ENCODE assay signal across 13 cellular contexts in genomic region chr20:40470313-40471260, GRCh38.
A peak's percentile ranks its signal among the peaks of the same experiment; 100 is the strongest.
DNase-seq lines count a peak whose midpoint lies in the region; ATAC-seq and TF ChIP-seq lines count a peak whose summit lies in the region.
"Had no signal": no experiment of that assay in that cellular context is flagged by ENCODE, and none has a peak within 500 bp of the region (broad histone marks: within the 10 kb centered on the region; RNA-seq: fewer than 3 reads in every experiment).

No MANE protein-coding gene starts in this region.

- no peaks in the 10 kb centered on the region for H4K20me1 ChIP-seq in SK-N-SH (ENCODE audit: insufficient read depth)

- H3K4me1 ChIP-seq in SK-N-SH (ENCODE audit: control insufficient read depth in 1 of 2, insufficient read depth in 2 of 2, low read depth in 1 of 2, low read length in 1 of 2) (no peaks in the 10 kb centered on the region), gastroesophageal sphincter (peaks cover 0 to 12% (median 0%) of the 10 kb centered on the region in 3 donors), upper lobe of right lung (no peaks in the 10 kb centered on the region)

- intact Hi-C loops in upper lobe of right lung (cut with DNase I) (no loop called here), posterior vena cava (cut with DNase I) (no loop called here)

- H3K27ac ChIP-seq in SK-N-SH (ENCODE audit: low read depth in 2 of 2, low read length in 1 of 2), result no peak overlapping the region
- peak overlapping the region in 3 of 4 donors; percentile 11 to 45 (median 41) for H3K27ac ChIP-seq in gastroesophageal sphincter
- H3K27ac ChIP-seq in upper lobe of right lung, result no peak overlapping the region
- H3K27ac ChIP-seq: HL-60 had no signal

- ATAC-seq in SK-N-SH treated with all-trans-retinoic acid at 6 μM for 48 hours, result no peak
- ATAC-seq in gastroesophageal sphincter, result peak; percentile 55
- peak; percentile 46 for ATAC-seq in upper lobe of right lung

- no peak for TF ChIP-seq EP300 in SK-N-SH (IDR thresholded peaks at IDR 0.05; ENCODE audit: borderline replicate concordance in 1 of 2, low read depth in 1 of 2, low read length in 1 of 2)
- no peak for TF ChIP-seq EP300 in gastroesophageal sphincter (IDR thresholded peaks at IDR 0.05)

- no peaks in the 10 kb centered on the region for H3K79me2 ChIP-seq in SK-N-SH (ENCODE audit: insufficient read depth)

- no peaks in the 10 kb centered on the region for H3F3A ChIP-seq in SK-N-SH (replicated peaks; ENCODE audit: insufficient read depth)

- TF ChIP-seq CTCF in SK-N-SH (IDR thresholded peaks at IDR 0.05), result no peak
- no peak for TF ChIP-seq CTCF in gastroesophageal sphincter (IDR thresholded peaks at IDR 0.05)
- TF ChIP-seq CTCF in upper lobe of right lung (IDR thresholded peaks at IDR 0.05), result no peak

- H3K27me3 ChIP-seq in SK-N-SH (ENCODE audit: insufficient read depth) (no peaks in the 10 kb centered on the region), gastroesophageal sphincter (no peaks in the 10 kb centered on the region), upper lobe of right lung (no peaks in the 10 kb centered on the region)

- CTCF ChIA-PET in SK-N-SH (lab: Yijun Ruan, JAX), result interaction anchor here (0.6 to 1.1 kb wide), 9 partner anchors 14 to 1358 kb away, joined by 3 to 4 read pairs (median 3); no protein-coding TSS in a partner anchor

- POLR2A ChIA-PET in SK-N-SH (lab: Yijun Ruan, JAX), result no interaction called here

- no peak overlapping the region for H2AFZ ChIP-seq in SK-N-SH (ENCODE audit: low read depth)

- 74% methylated on average over 11 of the region's 16 CpGs for WGBS in SK-N-SH (ENCODE audit: low lambda C conversion rate)
- 71 to 100% methylated on average over 1 to 4 of the region's 16 CpGs for WGBS in gastroesophageal sphincter (ENCODE audit: low coverage in 1 of 2), 2 donors

- peak; percentile 19 for DNase-seq in SK-N-SH
- peak; percentile 17 for DNase-seq in myocyte (ENCODE audit: low read depth)
- DNase-seq in upper lobe of right lung, result no peak
- DNase-seq in posterior vena cava (ENCODE audit: low spot score), result no peak
- no peak for DNase-seq in kidney tubule cell (ENCODE audit: low spot score)
- DNase-seq in activated CD4-positive, alpha-beta T cell treated with anti-CD3 and anti-CD28 coated beads for 4 hours, result no peak
- DNase-seq: activated CD4-positive, alpha-beta memory T cell treated with anti-CD3 and anti-CD28 coated beads for 36 hours; activated effector memory CD4-positive, alpha-beta T cell treated with Interleukin-2 at 50 U/mL for 16 hours; DMS 273 treated with DMSO at 0.1 percent for 48 hours; kidney glomerular epithelial cell had no signal

- no peak overlapping the region for H3K4me3 ChIP-seq in SK-N-SH (ENCODE audit: low read depth in 2 of 2, low read length in 1 of 2)
- H3K4me3 ChIP-seq in gastroesophageal sphincter, result no peak overlapping the region
- no peak overlapping the region for H3K4me3 ChIP-seq in upper lobe of right lung

- H3K9ac ChIP-seq in SK-N-SH, result no peak overlapping the region

- H3K36me3 ChIP-seq in SK-N-SH (replicated peaks in 1 of 2; ENCODE audit: control insufficient read depth in 1 of 2, insufficient read depth in 2 of 2, low read length in 1 of 2), result no peaks in the 10 kb centered on the region
- no peaks in the 10 kb centered on the region for H3K36me3 ChIP-seq in gastroesophageal sphincter
- H3K36me3 ChIP-seq in upper lobe of right lung, result no peaks in the 10 kb centered on the region

- no peak for TF ChIP-seq POLR2A in gastroesophageal sphincter (IDR thresholded peaks at IDR 0.05)

- no peak overlapping the region for H3K4me2 ChIP-seq in SK-N-SH

- no peaks in the 10 kb centered on the region for H3K9me3 ChIP-seq in SK-N-SH
- H3K9me3 ChIP-seq in gastroesophageal sphincter, result no peaks in the 10 kb centered on the region
- H3K9me3 ChIP-seq in upper lobe of right lung, result no peaks in the 10 kb centered on the region

- TF ChIP-seq RAD21 in SK-N-SH (IDR thresholded peaks at IDR 0.05; ENCODE audit: low read length), result no peak

- no peaks in the 10 kb centered on the region for H3K9me2 ChIP-seq in SK-N-SH

TF ChIP-seq in SK-N-SH, 30 proteins besides CTCF, POLR2A, EP300 and RAD21:
- TF ChIP-seq NFIC (IDR thresholded peaks at IDR 0.05; ENCODE audit: borderline replicate concordance) (0 out of 2 replicates have a peak, but pooled peaks have one; percentile 22), YY1 (IDR thresholded peaks at IDR 0.05; ENCODE audit: low read depth) (no peak)

TF ChIP-seq in SK-N-SH treated with all-trans-retinoic acid at 6 μM for 48 hours, 23 proteins besides CTCF, POLR2A, EP300 and RAD21 (continues in another document):
- TF ChIP-seq SNAI2 (CRISPR knock-in tag; IDR thresholded peaks at IDR 0.05) (no peak), POU6F1 (CRISPR knock-in tag; IDR thresholded peaks at IDR 0.05; ENCODE audit: borderline replicate concordance, low read depth) (no peak), ZFP30 (CRISPR knock-in tag; IDR thresholded peaks at IDR 0.05) (no peak), BACH2 (CRISPR knock-in tag; IDR thresholded peaks at IDR 0.05; ENCODE audit: borderline replicate concordance) (no peak), ARNTL (CRISPR knock-in tag; IDR thresholded peaks at IDR 0.05; ENCODE audit: borderline replicate concordance, low read depth) (no peak), ZFP3 (CRISPR knock-in tag; IDR thresholded peaks at IDR 0.05) (no peak), TSHZ2 (CRISPR knock-in tag; IDR thresholded peaks at IDR 0.05) (no peak), ISL1 (CRISPR knock-in tag; IDR thresholded peaks at IDR 0.05) (no peak), OSR1 (CRISPR knock-in tag; IDR thresholded peaks at IDR 0.05) (no peak), CSRNP3 (CRISPR knock-in tag; IDR thresholded peaks at IDR 0.05) (no peak), ZNF8 (CRISPR knock-in tag; IDR thresholded peaks at IDR 0.05) (no peak), PPARA (CRISPR knock-in tag; IDR thresholded peaks at IDR 0.05; ENCODE audit: borderline replicate concordance) (no peak)
- TF ChIP-seq, protein P1, sequence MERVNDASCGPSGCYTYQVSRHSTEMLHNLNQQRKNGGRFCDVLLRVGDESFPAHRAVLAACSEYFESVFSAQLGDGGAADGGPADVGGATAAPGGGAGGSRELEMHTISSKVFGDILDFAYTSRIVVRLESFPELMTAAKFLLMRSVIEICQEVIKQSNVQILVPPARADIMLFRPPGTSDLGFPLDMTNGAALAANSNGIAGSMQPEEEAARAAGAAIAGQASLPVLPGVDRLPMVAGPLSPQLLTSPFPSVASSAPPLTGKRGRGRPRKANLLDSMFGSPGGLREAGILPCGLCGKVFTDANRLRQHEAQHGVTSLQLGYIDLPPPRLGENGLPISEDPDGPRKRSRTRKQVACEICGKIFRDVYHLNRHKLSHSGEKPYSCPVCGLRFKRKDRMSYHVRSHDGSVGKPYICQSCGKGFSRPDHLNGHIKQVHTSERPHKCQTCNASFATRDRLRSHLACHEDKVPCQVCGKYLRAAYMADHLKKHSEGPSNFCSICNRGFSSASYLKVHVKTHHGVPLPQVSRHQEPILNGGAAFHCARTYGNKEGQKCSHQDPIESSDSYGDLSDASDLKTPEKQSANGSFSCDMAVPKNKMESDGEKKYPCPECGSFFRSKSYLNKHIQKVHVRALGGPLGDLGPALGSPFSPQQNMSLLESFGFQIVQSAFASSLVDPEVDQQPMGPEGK (CRISPR knock-in tag; IDR thresholded peaks at IDR 0.05; ENCODE audit: borderline replicate concordance), result no peak

Comparison
In these comparisons a context has a peak if more than half of its experiments do, and no peak if none do; other contexts are left out.
1. DNase-seq: peak in SK-N-SH (single experiment) and myocyte (single experiment); none in upper lobe of right lung (single experiment), posterior vena cava (single experiment), kidney tubule cell (single experiment) and activated CD4-positive, alpha-beta T cell treated with anti-CD3 and anti-CD28 coated beads for 4 hours (0 of 2).
2. H3K27ac ChIP-seq: peak in gastroesophageal sphincter (3 of 4); none in SK-N-SH (0 of 2) and upper lobe of right lung (single experiment).